Comparison of ENCODE assay signal across 19 cellular contexts in the genomic region with DNA sequence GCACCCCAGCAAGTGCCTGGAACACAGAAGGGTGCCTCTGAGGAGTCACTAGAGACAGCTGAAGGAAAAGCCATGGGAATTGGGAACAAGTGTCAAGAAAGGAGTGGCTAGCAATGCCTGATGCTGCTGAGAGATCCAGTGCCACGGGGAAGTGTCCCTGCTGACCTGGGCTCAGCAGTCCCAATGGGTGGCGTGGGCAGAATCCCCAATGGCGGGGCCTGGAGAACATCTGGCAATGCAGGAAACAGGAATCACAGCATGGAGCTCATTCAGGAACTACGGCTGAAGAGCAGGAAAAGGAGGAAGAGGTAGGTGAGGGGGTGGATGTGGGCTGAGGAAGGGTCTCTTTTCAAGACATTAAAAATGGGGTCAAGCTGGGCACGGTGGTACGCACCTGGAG. TPM values are rescaled to one million over a fixed set of nuclear protein-coding genes. Genes with fewer than 3 reads are reported as not detected.
DNase-seq lines count a peak whose midpoint lies in the region; ATAC-seq and TF ChIP-seq lines count a peak whose summit lies in the region.
"Had no signal": no experiment of that assay in that cellular context is flagged by ENCODE, and none has a peak within 500 bp of the region (broad histone marks: within the 10 kb centered on the region; RNA-seq: fewer than 3 reads in every experiment).

No MANE protein-coding gene starts in this region.

- H3K27me3 ChIP-seq in H9 (ENCODE audit: insufficient read depth, low read length): no peaks in the 10 kb centered on the region
- no peaks in the 10 kb centered on the region for H3K27me3 ChIP-seq in OCI-LY1 (ENCODE audit: insufficient read depth, low read length)
- H3K27me3 ChIP-seq: SJCRH30 had no signal

- no peak overlapping the region for H3K27ac ChIP-seq in H9 (ENCODE audit: insufficient read length, low read depth, low read length)
- H3K27ac ChIP-seq in OCI-LY1 (ENCODE audit: low read depth, low read length, poor library complexity, severe bottlenecking): peak overlapping the region; percentile 30
- H3K27ac ChIP-seq: PC-9, SJCRH30 had no signal

- no peak overlapping the region for H4K8ac ChIP-seq in H9 (replicated peaks; ENCODE audit: insufficient read length, low read depth, low read length)

- H3K4me2 ChIP-seq in H9 (ENCODE audit: insufficient read depth, insufficient read length, low read length): no peak overlapping the region
- H3K4me2 ChIP-seq in OCI-LY1 (ENCODE audit: low read length): no peak overlapping the region; the same call in 1 of the 2 replicates
- H3K4me2 ChIP-seq: PC-9 had no signal

- no peaks in the 10 kb centered on the region for H3K9me2 ChIP-seq in OCI-LY1 (ENCODE audit: low read depth, low read length)

- H4K5ac ChIP-seq in H9 (ENCODE audit: insufficient read length, low read depth, low read length): no peak overlapping the region

- peak overlapping the region in 2 of 3 experiments; percentile 58 to 81; a peak in 2 of 7 replicates for H3K27ac Mint-ChIP-seq in H9
- peak overlapping the region; percentile 69 for H3K27ac Mint-ChIP-seq in stimulated activated effector memory CD8-positive, alpha-beta T cell treated with anti-CD3 and anti-CD28 coated beads, Interleukin-12 subunit alpha, Interleukin-12 subunit beta, amount 100 ng/mL, for 72 hours

- peaks cover 4% of the 10 kb centered on the region for H3K79me1 ChIP-seq in H9 (ENCODE audit: insufficient read depth, low read depth, low read length, poor library complexity, severe bottlenecking)

- no peak overlapping the region for H3K56ac ChIP-seq in H9 (ENCODE audit: insufficient read length, low read depth, low read length)

- no peak overlapping the region for H3K18ac ChIP-seq in H9 (ENCODE audit: insufficient read length, low read depth, low read length)

- H3K9me3 ChIP-seq in H9 (ENCODE audit: control insufficient read depth, low read depth, low read length) (no peaks in the 10 kb centered on the region), OCI-LY1 (ENCODE audit: low read length) (no peaks in the 10 kb centered on the region)
- H3K9me3 ChIP-seq: SJCRH30 had no signal

- H2BK5ac ChIP-seq in H9 (ENCODE audit: insufficient read length, low read length): no peak overlapping the region

- no peak for ATAC-seq in stimulated activated effector memory CD8-positive, alpha-beta T cell treated with anti-CD3 and anti-CD28 coated beads, Interleukin-12 subunit alpha, Interleukin-12 subunit beta, amount 100 ng/mL, for 72 hours
- ATAC-seq in left ventricle myocardium superior: no peak

- H3K27me3 Mint-ChIP-seq in H9 (ENCODE audit: low read depth): no peaks in the 10 kb centered on the region

- H4K91ac ChIP-seq in H9 (ENCODE audit: insufficient read length, low read depth, low read length): no peak overlapping the region

- no peak overlapping the region for H2AK5ac ChIP-seq in H9 (ENCODE audit: insufficient read length, low read length)

- H2AFZ ChIP-seq in H9 (ENCODE audit: low read length) (no peak overlapping the region), OCI-LY1 (ENCODE audit: low read length) (no peak overlapping the region)
- H2AFZ ChIP-seq: PC-9 had no signal

- H4K20me1 ChIP-seq in H9 (ENCODE audit: control insufficient read depth, insufficient read depth, insufficient read length) (no peaks in the 10 kb centered on the region), OCI-LY1 (ENCODE audit: insufficient read depth, low read length) (no peaks in the 10 kb centered on the region)

- no peak overlapping the region for H3K23ac ChIP-seq in H9 (ENCODE audit: insufficient read length, low read depth, low read length)

- H2BK120ac ChIP-seq in H9 (ENCODE audit: low read depth, low read length, poor library complexity, severe bottlenecking): no peak overlapping the region

- H3K4me3 ChIP-seq in OCI-LY1 (ENCODE audit: low read depth, low read length, poor library complexity, severe bottlenecking): no peak overlapping the region
- H3K4me3 ChIP-seq: PC-9, SJCRH30 had no signal

- H3K79me2 ChIP-seq in H9 (ENCODE audit: insufficient read depth, low read length): peaks cover 18% of the 10 kb centered on the region
- no peaks in the 10 kb centered on the region for H3K79me2 ChIP-seq in OCI-LY1 (ENCODE audit: insufficient read depth, low read length)

- DNase-seq in H9: no peak
- DNase-seq in islet precursor cell: peak; percentile 50
- DNase-seq in stimulated activated effector memory CD8-positive, alpha-beta T cell treated with anti-CD3 and anti-CD28 coated beads, Interleukin-12 subunit alpha, Interleukin-12 subunit beta, amount 100 ng/mL, for 72 hours (ENCODE audit: low spot score in 2 of 2): no peak
- no peak for DNase-seq in mucosa of gallbladder (ENCODE audit: low spot score)
- DNase-seq in NCI-H446 (lab: John Stamatoyannopoulos, UW): no peak
- no peak for DNase-seq in left ventricle myocardium superior
- DNase-seq: DMS 273 treated with DMSO at 0.1 percent for 48 hours, DND-41, GF-D8, GOT3, KG1, MV-4-11, NCI-H1694 treated with DMSO at 0.1 percent for 48 hours, NCI-H510A, NCI-H82, PC-9, SJCRH30 had no signal

- H3K9ac ChIP-seq in H9 (ENCODE audit: extremely low read depth, insufficient read length, low read length) (no peak overlapping the region), OCI-LY1 (ENCODE audit: low read length) (no peak overlapping the region)

- H3K4me1 Mint-ChIP-seq in H9: peaks cover 16 to 23% of the 10 kb centered on the region in 2 experiments
- peaks cover 44% of the 10 kb centered on the region for H3K4me1 Mint-ChIP-seq in stimulated activated effector memory CD8-positive, alpha-beta T cell treated with anti-CD3 and anti-CD28 coated beads, Interleukin-12 subunit alpha, Interleukin-12 subunit beta, amount 100 ng/mL, for 72 hours

- no peak overlapping the region for H2BK12ac ChIP-seq in H9 (ENCODE audit: insufficient read length, low read depth, low read length)

- WGBS in H9 (ENCODE audit: extremely low coverage, insufficient read length, low lambda C conversion rate): no CpG with 5 or more reads among the region's 6 CpGs

- peaks cover 3 to 19% (median 11%) of the 10 kb centered on the region in 3 experiments; a peak in 6 of 7 replicates for H3K36me3 Mint-ChIP-seq in H9 (ENCODE audit: insufficient read depth in 1 of 3, low read depth in 3 of 3)
- H3K36me3 Mint-ChIP-seq in stimulated activated effector memory CD8-positive, alpha-beta T cell treated with anti-CD3 and anti-CD28 coated beads, Interleukin-12 subunit alpha, Interleukin-12 subunit beta, amount 100 ng/mL, for 72 hours: peaks cover 8% of the 10 kb centered on the region

- H2BK20ac ChIP-seq in H9 (ENCODE audit: low read depth, low read length, poor library complexity, severe bottlenecking): no peak overlapping the region

- H3K4ac ChIP-seq in H9 (ENCODE audit: low read depth, low read length): no peak overlapping the region

- intact Hi-C loops in left ventricle myocardium superior (cut with micrococcal nuclease): no loop called here

- H3K4me1 ChIP-seq in H9 (ENCODE audit: insufficient read depth, low read length) (peaks cover 3% of the 10 kb centered on the region; the same call in 1 of the 2 replicates), OCI-LY1 (ENCODE audit: insufficient read depth, low read length, severe bottlenecking) (peaks cover 47% of the 10 kb centered on the region)
- H3K4me1 ChIP-seq: SJCRH30 had no signal

- TF ChIP-seq CTCF in H9 (conservative IDR thresholded peaks at IDR 0.05): no peak
- TF ChIP-seq CTCF in OCI-LY1 (IDR thresholded peaks at IDR 0.05; ENCODE audit: low read length): no peak

- H3K36me3 ChIP-seq in OCI-LY1 (ENCODE audit: insufficient read depth, low read length): no peaks in the 10 kb centered on the region; the same call in 1 of the 2 replicates

- H3K9me3 Mint-ChIP-seq in H9: peaks cover 0 to 3% of the 10 kb centered on the region in 2 experiments; a peak in 1 of 5 replicates
- H3K9me3 Mint-ChIP-seq in stimulated activated effector memory CD8-positive, alpha-beta T cell treated with anti-CD3 and anti-CD28 coated beads, Interleukin-12 subunit alpha, Interleukin-12 subunit beta, amount 100 ng/mL, for 72 hours: no peaks in the 10 kb centered on the region
- H3K9me3 Mint-ChIP-seq: CD14-positive monocyte had no signal

- H3K4me3 Mint-ChIP-seq in H9: no peak overlapping the region; a peak in 1 of 5 replicates
- no peak overlapping the region for H3K4me3 Mint-ChIP-seq in stimulated activated effector memory CD8-positive, alpha-beta T cell treated with anti-CD3 and anti-CD28 coated beads, Interleukin-12 subunit alpha, Interleukin-12 subunit beta, amount 100 ng/mL, for 72 hours
- H3K4me3 Mint-ChIP-seq: CD14-positive monocyte had no signal

- no peaks in the 10 kb centered on the region for H3F3A ChIP-seq in OCI-LY1 (ENCODE audit: insufficient read depth, low read length)

- no peaks in the 10 kb centered on the region for H3K23me2 ChIP-seq in H9 (ENCODE audit: insufficient read length, low read depth, low read length, poor library complexity, severe bottlenecking)

- no peak overlapping the region for H3T11ph ChIP-seq in H9 (ENCODE audit: low read length)

- H3K14ac ChIP-seq in H9 (ENCODE audit: insufficient read depth, low read length): no peak overlapping the region

- H2BK15ac ChIP-seq in H9 (ENCODE audit: low read depth, low read length): no peak overlapping the region

RNA-seq across cellular contexts. Expression of a gene that starts 30.1 kb away (rescaled TPM):
- total RNA-seq in H9 (2021) (47.7 and 52.6 TPM in 2 replicates), mucosa of gallbladder (26.0 TPM), left ventricle myocardium superior (39.0 TPM)

RNA-seq across cellular contexts. Expression of a gene that starts 38.5 kb away (rescaled TPM):
- total RNA-seq in H9 (2021) (1.4 and 1.8 TPM in 2 replicates), mucosa of gallbladder (4.0 TPM), left ventricle myocardium superior (2.7 TPM)

RNA-seq across cellular contexts. Expression of a gene that starts 44.5 kb away (rescaled TPM):
- total RNA-seq in H9 (2021): 0.15 and 0.55 TPM in 2 replicates
- total RNA-seq in mucosa of gallbladder: not detected
- total RNA-seq in left ventricle myocardium superior: not detected
- total RNA-seq: PC-9 had no signal
